Comparison of ENCODE assay signal across 8 cellular contexts in the genomic region with DNA sequence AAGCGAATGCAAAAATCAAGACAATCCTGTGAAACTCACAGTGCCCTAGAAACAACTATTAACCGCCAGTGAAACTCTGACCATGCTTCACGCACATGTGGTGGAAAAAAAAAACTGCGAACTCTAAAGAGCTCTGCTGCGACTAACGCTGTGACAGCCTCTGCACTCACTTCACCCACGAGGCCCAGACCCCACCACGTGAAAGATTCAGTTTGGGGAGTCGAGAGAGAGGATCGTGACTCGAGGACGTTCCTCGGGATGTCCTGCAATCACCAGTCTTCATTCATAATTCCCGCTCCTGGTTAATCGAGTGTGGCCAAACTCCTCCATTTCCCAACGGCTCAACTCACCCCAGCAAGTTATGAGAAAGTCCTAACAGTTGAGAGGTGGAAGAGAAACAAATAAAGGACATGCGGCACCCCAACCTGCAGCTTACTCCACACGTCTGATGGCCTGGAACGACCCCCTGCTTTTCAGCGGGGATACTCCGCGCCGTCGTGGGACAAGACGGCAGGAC. TPM values are rescaled to one million over a fixed set of nuclear protein-coding genes. Genes with fewer than 3 reads are reported as not detected.
DNase-seq lines count a peak whose midpoint lies in the region; ATAC-seq and TF ChIP-seq lines count a peak whose summit lies in the region.

No MANE protein-coding gene starts in this region.

- intact Hi-C loops in MCF 10A (cut with micrococcal nuclease) = no loop called here

- no peaks in the 10 kb centered on the region for H3K27me3 Mint-ChIP-seq in MCF 10A (ENCODE audit: insufficient read depth, unreplicated experiment)

- H3K9me3 ChIP-seq in lung (ENCODE audit: control insufficient read depth in 2 of 2, insufficient read depth in 1 of 2, low read length in 1 of 2) = no peaks in the 10 kb centered on the region

- H3K36me3 Mint-ChIP-seq in MCF 10A (ENCODE audit: insufficient read depth, unreplicated experiment) = peaks cover 65% of the 10 kb centered on the region

- POLR2A ChIA-PET in MCF 10A (lab: Yijun Ruan, JAX) = interaction anchor here (0.7 to 5.9 kb wide), 24 partner anchors 10 to 497 kb away, joined by 3 to 49 read pairs (median 4); no protein-coding TSS in a partner anchor

- TF ChIP-seq CTCF in MCF 10A (IDR thresholded peaks at IDR 0.05; ENCODE audit: unreplicated experiment) (no peak), lung (IDR thresholded peaks at IDR 0.05; ENCODE audit: control extremely low read depth, extremely low read depth) (no peak)

- no peaks in the 10 kb centered on the region for H3K9me3 Mint-ChIP-seq in MCF 10A (ENCODE audit: unreplicated experiment)

- peak overlapping the region; percentile 98 for H3K27ac Mint-ChIP-seq in MCF 10A (ENCODE audit: low read depth, unreplicated experiment)

- peak overlapping the region; percentile 78 to 82 for H3K27ac ChIP-seq in lung (ENCODE audit: low read depth in 1 of 2, low read length in 1 of 2)

- H3K4me1 ChIP-seq in lung (ENCODE audit: control insufficient read depth in 2 of 2, insufficient read depth in 2 of 2, low read length in 2 of 2) = peaks cover 0 to 3% of the 10 kb centered on the region in 2 donors

- ATAC-seq in lung (ENCODE audit: insufficient read depth, low FRiP score) (no peak), GM18511 (IDR thresholded peaks at IDR 0.05; ENCODE audit: unreplicated experiment) (no peak), GM18907 (IDR thresholded peaks at IDR 0.05; ENCODE audit: unreplicated experiment) (no peak)

- DNase-seq in NCI-H2227 (lab: John Stamatoyannopoulos, UW; ENCODE audit: unreplicated experiment) (peak; percentile 24), NCI-H2227 treated with DMSO at 0.1 percent for 48 hours (lab: John Stamatoyannopoulos, UW) (no peak), SW480 (ENCODE audit: low spot score) (peak; percentile 22), MCF 10A (ENCODE audit: unreplicated experiment) (peak; percentile 38), lung (ENCODE audit: low spot score) (no peak)
- peak; percentile 29 to 57 for DNase-seq in stimulated activated CD8-positive, alpha-beta memory T cell treated with anti-CD3 and anti-CD28 coated beads, Interleukin-15, amount 100 ng/mL, for 4 hours (ENCODE audit: low read depth in 2 of 2)

- WGBS in lung, 2 donors = 0 to 1% methylated on average over 25 of the region's 25 CpGs

- CTCF ChIA-PET in MCF 10A (lab: Yijun Ruan, JAX) = interaction anchor here (0.5 to 7.6 kb wide), 17 partner anchors 10 to 666 kb away, joined by 3 to 56 read pairs (median 4); no protein-coding TSS in a partner anchor

- H3K4me1 Mint-ChIP-seq in MCF 10A (ENCODE audit: insufficient read depth, unreplicated experiment) = peaks cover 34% of the 10 kb centered on the region

- peaks cover 4% of the 10 kb centered on the region in 2 donors for H3K36me3 ChIP-seq in lung (ENCODE audit: control insufficient read depth in 2 of 2, insufficient read depth in 2 of 2, low read length in 2 of 2)

- no TSS peak for BruUV-seq in MCF 10A (replicated peaks; lab: Mats Ljungman, UMichigan)

- H3K4me3 ChIP-seq in lung = peak overlapping the region; percentile 86

- no peaks in the 10 kb centered on the region for H3K27me3 ChIP-seq in lung (ENCODE audit: control insufficient read depth, insufficient read depth)

- peak overlapping the region; percentile 100 for H3K4me3 Mint-ChIP-seq in MCF 10A (ENCODE audit: unreplicated experiment)

RNA-seq across cellular contexts. Expression of a gene that starts 1.1 kb away (rescaled TPM):
- total RNA-seq in MCF 10A (2022) = 233 and 315 TPM in 2 replicates
- total RNA-seq in lung = 100 to 1,000 TPM; 136 to 220 TPM
- 100 to 1,000 TPM in 1 of 2 donors, 10 to 100 TPM in 1; 72.2 to 162 TPM for polyA plus RNA-seq in lung

Comparison
In these comparisons a context has a peak if more than half of its experiments do, and no peak if none do; other contexts are left out.
1. DNase-seq: peak in NCI-H2227 (single experiment), SW480 (single experiment), MCF 10A (single experiment) and stimulated activated CD8-positive, alpha-beta memory T cell treated with anti-CD3 and anti-CD28 coated beads, Interleukin-15, amount 100 ng/mL, for 4 hours (2 of 2); none in NCI-H2227 treated with DMSO at 0.1 percent for 48 hours (single experiment) and lung (single experiment).